In genomic region chr3:58666683-58667082, GRCh38 we compare ENCODE assay signal across 13 cellular contexts. TPM values are rescaled to one million over a fixed set of nuclear protein-coding genes. Genes with fewer than 3 reads are reported as not detected.
A peak's percentile ranks its signal among the peaks of the same experiment; 100 is the strongest.
DNase-seq lines count a peak whose midpoint lies in the region; ATAC-seq, FAIRE-seq and TF ChIP-seq lines count a peak whose summit lies in the region.
"Had no signal": no experiment of that assay in that cellular context is flagged by ENCODE, and none has a peak within 500 bp of the region (broad histone marks: within the 10 kb centered on the region; RNA-seq: fewer than 3 reads in every experiment).

A gene with protein sequence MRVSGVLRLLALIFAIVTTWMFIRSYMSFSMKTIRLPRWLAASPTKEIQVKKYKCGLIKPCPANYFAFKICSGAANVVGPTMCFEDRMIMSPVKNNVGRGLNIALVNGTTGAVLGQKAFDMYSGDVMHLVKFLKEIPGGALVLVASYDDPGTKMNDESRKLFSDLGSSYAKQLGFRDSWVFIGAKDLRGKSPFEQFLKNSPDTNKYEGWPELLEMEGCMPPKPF (minus strand): TSS chr3:58666774. CDS start chr3:58655563, 11,211 bp downstream.

- no peaks in the 10 kb centered on the region for H3K79me2 ChIP-seq in endothelial cell of umbilical vein (ENCODE audit: control insufficient read depth, insufficient read depth, low read length)

- ATAC-seq in GM19324 (IDR thresholded peaks at IDR 0.05; ENCODE audit: low FRiP score, unreplicated experiment): no peak
- ATAC-seq: Panc1 had no signal

- H3K36me3 ChIP-seq in endothelial cell of umbilical vein (ENCODE audit: control insufficient read depth in 2 of 2, extremely low read depth in 1 of 2, insufficient read depth in 2 of 2, low read length in 2 of 2) (no peaks in the 10 kb centered on the region), mucosa of stomach (ENCODE audit: control insufficient read depth, insufficient read depth, low read length) (no peaks in the 10 kb centered on the region)

- H3K9me1 ChIP-seq in endothelial cell of umbilical vein (replicated peaks; ENCODE audit: control insufficient read depth, extremely low read depth, insufficient read depth, low read length): no peaks in the 10 kb centered on the region

- no peak within 1 kb of the TSS for H3K4me2 ChIP-seq in endothelial cell of umbilical vein (ENCODE audit: insufficient read depth, low read length)

- dilution Hi-C loops in endothelial cell of umbilical vein (cut with MboI; ENCODE audit: extremely low pct_ligation_motif_present, low sequenced_read_pairs): no loop called here

- no peak for TF ChIP-seq CTCF in endothelial cell of umbilical vein (IDR thresholded peaks at IDR 0.05; ENCODE audit: extremely low read depth in 1 of 2, insufficient read depth in 1 of 2, low read depth in 1 of 2, low read length in 2 of 2)

- intact Hi-C loops in endothelial cell of umbilical vein (cut with micrococcal nuclease): loop anchor here (2.0 kb wide), 1 partner anchor 16 kb away; no protein-coding TSS in a partner anchor

- TF ChIP-seq POLR2A in endothelial cell of umbilical vein (IDR thresholded peaks at IDR 0.05; ENCODE audit: low read depth, low read length): no peak

- no peaks in the 10 kb centered on the region for H4K20me1 ChIP-seq in endothelial cell of umbilical vein (replicated peaks; ENCODE audit: control insufficient read depth, extremely low read depth, insufficient read depth, low read length)

- CTCF ChIA-PET in endothelial cell of umbilical vein (lab: Charles Lee): interaction anchor here (0.6 to 1.5 kb wide), 2 partner anchors 27 to 106 kb away, joined by 3 to 4 read pairs; no protein-coding TSS in a partner anchor

- BruUV-seq in endothelial cell of umbilical vein (replicated peaks; lab: Mats Ljungman, UMichigan): no TSS peak

- peak; percentile 93 for FAIRE-seq in endothelial cell of umbilical vein (lab: Jason Lieb, UNC)

- H3K9ac ChIP-seq in endothelial cell of umbilical vein (replicated peaks; ENCODE audit: extremely low read depth, insufficient read depth, low read length): no peak within 1 kb of the TSS
- H3K9ac ChIP-seq in mucosa of stomach (ENCODE audit: low read length): peak within 1 kb of the TSS; percentile 70

- H3K4me1 ChIP-seq in endothelial cell of umbilical vein (ENCODE audit: control insufficient read depth, extremely low read depth, insufficient read depth, low read length) (peaks cover 8% of the 10 kb centered on the region), mucosa of stomach (ENCODE audit: control insufficient read depth, insufficient read depth, low read length) (peaks cover 48% of the 10 kb centered on the region)

- H3K27ac ChIP-seq in endothelial cell of umbilical vein (ENCODE audit: insufficient read depth, low read depth, low read length): no peak within 1 kb of the TSS

- no peaks in the 10 kb centered on the region for H3K9me3 ChIP-seq in endothelial cell of umbilical vein (replicated peaks; ENCODE audit: control insufficient read depth, insufficient read depth, low read length)
- H3K9me3 ChIP-seq in mucosa of stomach (ENCODE audit: control insufficient read depth, low read length): no peaks in the 10 kb centered on the region

- POLR2A ChIA-PET in endothelial cell of umbilical vein (lab: Charles Lee): interaction anchor here (1.2 kb wide), 1 partner anchor 33 kb away, joined by 4 read pairs; no protein-coding TSS in a partner anchor

- DNase-seq in AML-193 (lab: John Stamatoyannopoulos, UW) (peak; percentile 19 to 28), MV-4-11 (lab: John Stamatoyannopoulos, UW) (peak; percentile 84), endothelial cell of umbilical vein (ENCODE audit: low read depth, low spot score) (peak; percentile 69), NCI-H748 treated with DMSO at 0.1 percent for 48 hours (lab: John Stamatoyannopoulos, UW) (no peak), NCI-H146 (lab: John Stamatoyannopoulos, UW) (no peak), SW 1271 (lab: John Stamatoyannopoulos, UW) (no peak)
- DNase-seq: activated CD4-positive, CD25-positive, alpha-beta regulatory T cell; activated T-cell treated with anti-CD3 and anti-CD28 coated beads, Interleukin-2, amount 50 U/mL, for 24 hours; anterior cingulate cortex; mesendoderm had no signal

- H3K27me3 ChIP-seq in endothelial cell of umbilical vein (ENCODE audit: control insufficient read depth in 2 of 2, insufficient read depth in 2 of 2, low read length in 2 of 2) (peaks cover 0 to 6% of the 10 kb centered on the region in 2 experiments), mucosa of stomach (ENCODE audit: control insufficient read depth, insufficient read depth, low read length) (no peaks in the 10 kb centered on the region)

- peak within 1 kb of the TSS; percentile 86 for H2AFZ ChIP-seq in endothelial cell of umbilical vein (ENCODE audit: low read depth, low read length)

- H3K4me3 ChIP-seq in endothelial cell of umbilical vein (replicated peaks in 1 of 3; ENCODE audit: insufficient read depth in 1 of 3, low read depth in 1 of 3, low read length in 3 of 3) (no peak within 1 kb of the TSS), mucosa of stomach (ENCODE audit: low read length) (peak within 1 kb of the TSS; percentile 39)

TF ChIP-seq in endothelial cell of umbilical vein, 7 proteins besides CTCF, POLR2A, EP300 and RAD21:
- TF ChIP-seq MYC (IDR thresholded peaks at IDR 0.05; ENCODE audit: low read depth, low read length): no peak
- no peak for TF ChIP-seq MAX (IDR thresholded peaks at IDR 0.05; ENCODE audit: insufficient read depth, insufficient read length)
- no peak for TF ChIP-seq EZH2 (IDR thresholded peaks at IDR 0.05; ENCODE audit: borderline replicate concordance, low read depth, low read length, severe bottlenecking)
- TF ChIP-seq GATA2 (IDR thresholded peaks at IDR 0.05; ENCODE audit: insufficient read depth, insufficient read length, low read depth, low read length): no peak
- TF ChIP-seq POLR2AphosphoS5 (IDR thresholded peaks at IDR 0.05; ENCODE audit: insufficient read depth, low read depth, low read length): peak; percentile 55
- TF ChIP-seq FOS (IDR thresholded peaks at IDR 0.05; ENCODE audit: borderline replicate concordance, insufficient read depth, low read length): peak; percentile 46
- no peak for TF ChIP-seq JUN (IDR thresholded peaks at IDR 0.05; ENCODE audit: borderline replicate concordance, insufficient read depth, insufficient read length, low read depth)
TF ChIP-seq in endothelial cell of umbilical vein: peak in this region for 2.

RNA-seq across cellular contexts. Expression of the gene that starts here (rescaled TPM):
- not detected in 2 replicates for total RNA-seq in endothelial cell of umbilical vein
- polyA plus RNA-seq in endothelial cell of umbilical vein: 0.12 and 0.22 TPM in 2 replicates
- 0.12 and 0.20 TPM in 2 replicates for polyA plus RNA-seq in endothelial cell of umbilical vein (2011; cell fraction: cytosol; rRNA removed)
- polyA plus RNA-seq in endothelial cell of umbilical vein (2011; cell fraction: nucleus; rRNA removed): 0.18 TPM in 1 of 2 replicates, not detected in the other
- 0.33 and 0.52 TPM in 2 replicates for polyA plus RNA-seq in endothelial cell of umbilical vein (2012)
- 0.15 and 0.32 TPM in 2 replicates for polyA minus RNA-seq in endothelial cell of umbilical vein
- polyA minus RNA-seq in endothelial cell of umbilical vein (2011; cell fraction: cytosol; rRNA and poly(A)+ RNA removed): not detected
- polyA minus RNA-seq in endothelial cell of umbilical vein (2011; cell fraction: nucleus; rRNA and poly(A)+ RNA removed): not detected in 2 replicates

Comparison
In these comparisons a context has a peak if more than half of its experiments do, and no peak if none do; other contexts are left out.
1. Peak in DNase-seq in endothelial cell of umbilical vein; RNA of the gene not detected or under 1 TPM.
2. DNase-seq: peak in AML-193 (2 of 2) and MV-4-11 (single experiment); none in NCI-H748 treated with DMSO at 0.1 percent for 48 hours (single experiment), NCI-H146 (single experiment) and SW 1271 (0 of 2).